In the genomic region with DNA sequence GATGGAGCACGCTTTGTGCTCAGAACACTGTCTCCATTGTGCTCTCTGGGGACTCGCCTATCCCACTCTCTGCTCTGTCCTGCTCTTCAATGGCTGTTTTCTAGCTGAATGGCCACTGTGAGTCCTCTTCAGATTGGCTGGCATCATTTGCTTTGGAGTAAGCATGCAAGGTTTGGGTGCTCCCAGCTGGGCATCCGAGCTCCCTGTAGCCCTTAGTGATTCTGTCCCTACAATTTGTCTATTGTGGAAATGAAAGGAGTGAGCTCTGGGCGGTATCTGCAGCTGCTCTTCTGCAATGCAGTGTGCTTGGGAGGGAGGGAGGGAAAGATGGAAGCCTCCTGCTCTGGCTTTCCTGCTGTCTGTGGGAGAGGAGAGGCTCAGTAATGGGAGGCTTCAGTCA, we compare ENCODE assay signal across 18 cellular contexts.
"Had no signal": no experiment of that assay in that cellular context is flagged by ENCODE, and none has a peak within 500 bp of the region (broad histone marks: within the 10 kb centered on the region; RNA-seq: fewer than 3 reads in every experiment).

No MANE protein-coding gene starts in this region.

- H3K4me3 ChIP-seq: gastroesophageal sphincter, left ventricle myocardium inferior, sigmoid colon, spleen, stomach, thyroid gland had no signal

- H3K4me1 Mint-ChIP-seq: activated B cell treated with CpG ODN at 0.5 μM for 24 hours; activated CD4-positive, alpha-beta T cell treated with anti-CD3 and anti-CD28 coated beads, Interleukin-2, amount 10 ng/mL, durations not matched to agents 24 days and 14 days; endodermal cell; memory B cell; natural killer cell had no signal

- H3K4me1 ChIP-seq: gastroesophageal sphincter, left ventricle myocardium inferior, sigmoid colon, spleen, stomach, thyroid gland had no signal

- H3K27ac Mint-ChIP-seq: activated B cell treated with CpG ODN at 0.5 μM for 24 hours; activated CD4-positive, alpha-beta T cell treated with anti-CD3 and anti-CD28 coated beads, Interleukin-2, amount 10 ng/mL, durations not matched to agents 24 days and 14 days; activated naive CD8-positive, alpha-beta T cell; dendritic cell treated with granulocyte-macrophage colony-stimulating factor and Interleukin-4, amounts not matched to agents 40 ng/mL and 50 ng/mL, for 4 days; endodermal cell; memory B cell; natural killer cell; T-helper 2 cell treated with Interferon-gamma antibody and Interleukin-4, amounts not matched to agents 5 μg/mL and 100 μg/mL, for 36 hours had no signal

- H3K9me3 ChIP-seq: gastroesophageal sphincter, left ventricle myocardium inferior, sigmoid colon, spleen, stomach, thyroid gland had no signal

- ATAC-seq: gastroesophageal sphincter, natural killer cell had no signal

- H3K27ac ChIP-seq: gastroesophageal sphincter, left ventricle myocardium inferior, sigmoid colon, spleen, stomach, thyroid gland had no signal

- DNase-seq: activated B cell treated with CpG ODN at 0.5 μM for 24 hours; activated CD4-positive, alpha-beta T cell treated with anti-CD3 and anti-CD28 coated beads, Interleukin-2, amount 10 ng/mL, durations not matched to agents 24 days and 14 days; activated gamma-delta T cell treated with Interleukin-2 at 50 U/mL for 16 hours; amniotic stem cell; cerebellar nuclear complex; endodermal cell; kidney; left ventricle myocardium inferior; natural killer cell; sigmoid colon; spleen; stomach; thyroid gland had no signal

- H3K36me3 ChIP-seq: gastroesophageal sphincter, left ventricle myocardium inferior, sigmoid colon, spleen, stomach, thyroid gland had no signal

- H3K4me3 Mint-ChIP-seq: activated B cell treated with CpG ODN at 0.5 μM for 24 hours; activated CD4-positive, alpha-beta T cell treated with anti-CD3 and anti-CD28 coated beads, Interleukin-2, amount 10 ng/mL, durations not matched to agents 24 days and 14 days; activated naive CD8-positive, alpha-beta T cell; dendritic cell treated with granulocyte-macrophage colony-stimulating factor and Interleukin-4, amounts not matched to agents 40 ng/mL and 50 ng/mL, for 4 days; endodermal cell; memory B cell; natural killer cell; T-helper 2 cell treated with Interferon-gamma antibody and Interleukin-4, amounts not matched to agents 5 μg/mL and 100 μg/mL, for 36 hours had no signal

- H3K36me3 Mint-ChIP-seq: activated naive CD8-positive, alpha-beta T cell; memory B cell; natural killer cell had no signal

- H3K9me3 Mint-ChIP-seq: activated B cell treated with CpG ODN at 0.5 μM for 24 hours; activated CD4-positive, alpha-beta T cell treated with anti-CD3 and anti-CD28 coated beads, Interleukin-2, amount 10 ng/mL, durations not matched to agents 24 days and 14 days; dendritic cell treated with granulocyte-macrophage colony-stimulating factor and Interleukin-4, amounts not matched to agents 40 ng/mL and 50 ng/mL, for 4 days; endodermal cell; natural killer cell; T-helper 2 cell treated with Interferon-gamma antibody and Interleukin-4, amounts not matched to agents 5 μg/mL and 100 μg/mL, for 36 hours had no signal

- H3K27me3 ChIP-seq: sigmoid colon, stomach, thyroid gland had no signal
